ENCODE assay signal across 18 cellular contexts in the genomic region with DNA sequence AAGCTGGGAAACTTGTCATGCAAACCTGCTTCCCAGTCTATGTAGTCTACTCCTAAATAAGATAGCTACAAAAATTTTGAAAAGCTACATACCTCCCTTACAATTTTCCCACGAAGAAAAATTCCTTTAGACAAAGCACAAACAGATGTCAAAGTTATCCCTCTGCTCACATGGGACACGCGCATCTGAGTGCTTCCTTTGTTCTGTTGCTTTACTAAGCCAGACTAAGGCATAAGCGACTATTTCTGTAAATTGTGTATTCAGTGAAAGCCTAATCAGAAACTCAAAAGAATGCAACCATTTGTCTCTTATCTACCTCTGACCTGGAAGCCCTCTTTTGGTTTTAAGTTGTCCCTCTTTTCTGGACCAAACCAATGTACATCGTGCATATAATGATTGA.
"Had no signal": no experiment of that assay in that cellular context is flagged by ENCODE, and none has a peak within 500 bp of the region (broad histone marks: within the 10 kb centered on the region; RNA-seq: fewer than 3 reads in every experiment).

No MANE protein-coding gene starts in this region.

- H3K27me3 ChIP-seq: uterus had no signal

- H3K9me3 Mint-ChIP-seq: activated CD4-positive, alpha-beta memory T cell treated with anti-CD3 and anti-CD28 coated beads for 36 hours; activated naive CD8-positive, alpha-beta T cell treated with anti-CD3 and anti-CD28 coated beads, Interleukin-2, amount 10 ng/mL, durations not matched to agents 7 days and 5 days; neural crest cell had no signal

- H3K9me3 ChIP-seq: left lung, prostate gland, transverse colon, uterus had no signal

- H3K27ac ChIP-seq: epithelial cell of prostate, left lung, prostate gland, skin epidermis, transverse colon, uterus, WERI-Rb-1 had no signal

- H3K4me3 Mint-ChIP-seq: activated CD4-positive, alpha-beta memory T cell treated with anti-CD3 and anti-CD28 coated beads for 36 hours; activated naive CD8-positive, alpha-beta T cell treated with anti-CD3 and anti-CD28 coated beads, Interleukin-2, amount 10 ng/mL, durations not matched to agents 7 days and 5 days; neural crest cell had no signal

- H3K36me3 ChIP-seq: left lung, prostate gland, transverse colon, uterus, WERI-Rb-1 had no signal

- H3K4me1 Mint-ChIP-seq: activated naive CD8-positive, alpha-beta T cell treated with anti-CD3 and anti-CD28 coated beads, Interleukin-2, amount 10 ng/mL, durations not matched to agents 7 days and 5 days had no signal

- H3K27ac Mint-ChIP-seq: activated CD4-positive, alpha-beta memory T cell treated with anti-CD3 and anti-CD28 coated beads for 36 hours; activated naive CD8-positive, alpha-beta T cell treated with anti-CD3 and anti-CD28 coated beads, Interleukin-2, amount 10 ng/mL, durations not matched to agents 7 days and 5 days had no signal

- ATAC-seq: left lung; right cardiac atrium; stimulated activated naive CD8-positive, alpha-beta T cell treated with anti-CD3 and anti-CD28 coated beads, Interleukin-15, Interleukin-2, amounts not matched to agents 100 U/mL and 50 U/mL, for 24 hours had no signal

- H3K36me3 Mint-ChIP-seq: activated CD4-positive, alpha-beta memory T cell treated with anti-CD3 and anti-CD28 coated beads for 36 hours; activated naive CD8-positive, alpha-beta T cell treated with anti-CD3 and anti-CD28 coated beads, Interleukin-2, amount 10 ng/mL, durations not matched to agents 7 days and 5 days had no signal

- DNase-seq: activated CD4-positive, alpha-beta memory T cell treated with anti-CD3 and anti-CD28 coated beads for 36 hours; activated CD4-positive, alpha-beta T cell treated with anti-CD3 and anti-CD28 coated beads for 4 hours; activated naive CD4-positive, alpha-beta T cell treated with Interleukin-2 at 50 U/mL for 16 hours; activated naive CD8-positive, alpha-beta T cell treated with anti-CD3 and anti-CD28 coated beads, Interleukin-2, amount 10 ng/mL, durations not matched to agents 7 days and 5 days; amygdala; foreskin fibroblast; hypothalamus; left lung; right cardiac atrium; stimulated activated naive CD8-positive, alpha-beta T cell treated with anti-CD3 and anti-CD28 coated beads, Interleukin-15, Interleukin-2, amounts not matched to agents 100 U/mL and 50 U/mL, for 24 hours; T-helper 2 cell; transverse colon; uterus; WERI-Rb-1 had no signal

- H3K4me3 ChIP-seq: left lung, prostate gland, skin epidermis, transverse colon, uterus had no signal

- H3K4me1 ChIP-seq: left lung, prostate gland, transverse colon, uterus had no signal
